In the genomic region with DNA sequence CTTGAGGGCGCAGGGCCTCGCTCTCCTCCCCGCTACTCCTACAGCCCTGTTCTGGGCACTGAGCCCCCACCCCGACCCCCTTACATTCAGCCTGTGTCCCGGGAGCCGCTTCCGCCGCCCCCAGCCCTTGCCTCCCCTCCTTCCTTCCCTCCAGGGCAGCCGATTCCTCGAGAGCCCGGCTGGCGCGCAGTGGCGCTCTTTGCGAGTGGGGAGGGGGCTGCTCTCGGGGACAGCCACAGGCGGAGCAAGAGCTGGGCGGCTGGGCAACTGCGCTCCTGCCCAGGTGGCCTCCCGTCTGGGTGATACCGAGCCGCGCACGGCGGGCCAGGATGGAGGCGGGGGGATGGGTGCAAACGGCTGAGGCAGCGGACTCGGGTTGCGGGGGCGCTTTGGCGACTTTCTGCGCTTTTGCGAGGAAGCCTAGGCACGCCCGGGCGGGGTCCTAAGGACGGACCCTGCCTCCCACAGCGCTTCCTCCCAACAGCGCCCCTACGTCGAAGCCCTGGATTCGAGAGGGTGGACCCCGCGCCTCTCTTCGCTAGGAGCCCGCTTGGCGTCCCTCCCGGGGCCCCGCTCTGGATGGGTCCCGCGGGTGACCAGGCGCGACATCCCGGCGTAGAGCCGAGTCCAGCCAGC, we compare ENCODE assay signal across 8 cellular contexts. TPM values are rescaled to one million over a fixed set of nuclear protein-coding genes. Genes with fewer than 3 reads are reported as not detected.
DNase-seq lines count a peak whose midpoint lies in the region; ATAC-seq and TF ChIP-seq lines count a peak whose summit lies in the region.

No MANE protein-coding gene starts in this region.

- H3K27me3 ChIP-seq in cardiac muscle cell (no peaks in the 10 kb centered on the region), rectal smooth muscle tissue (ENCODE audit: control insufficient read depth, insufficient read depth, low read length) (no peaks in the 10 kb centered on the region)

- no peak for ATAC-seq in HG02973 (IDR thresholded peaks at IDR 0.05; ENCODE audit: unreplicated experiment)
- ATAC-seq in GM18909 (IDR thresholded peaks at IDR 0.05; ENCODE audit: poor library complexity, unreplicated experiment) = no peak

- H3K9ac ChIP-seq in ES-I3 (ENCODE audit: low read depth, low read length) (peak overlapping the region; percentile 75), rectal smooth muscle tissue (ENCODE audit: low read length) (peak overlapping the region; percentile 21)

- H3K9me3 ChIP-seq in ES-I3 (ENCODE audit: control insufficient read depth, insufficient read depth, low read length) = no peaks in the 10 kb centered on the region
- H3K9me3 ChIP-seq in cardiac muscle cell (ENCODE audit: low read depth) = no peaks in the 10 kb centered on the region

- H3K27ac ChIP-seq in VCaP (peak overlapping the region; percentile 84), cardiac muscle cell (peak overlapping the region; percentile 93), rectal smooth muscle tissue (ENCODE audit: low read depth, low read length) (no peak overlapping the region)

- peaks cover 32% of the 10 kb centered on the region for H3K4me1 ChIP-seq in ES-I3 (ENCODE audit: insufficient read depth, low read length)
- peaks cover 60% of the 10 kb centered on the region for H3K4me1 ChIP-seq in cardiac muscle cell (ENCODE audit: low read depth)
- peaks cover 15% of the 10 kb centered on the region for H3K4me1 ChIP-seq in rectal smooth muscle tissue (ENCODE audit: control insufficient read depth, insufficient read depth, low read length)

- TF ChIP-seq CTCF in VCaP (conservative IDR thresholded peaks at IDR 0.05) = 0 out of 2 replicates have a peak, but pooled peaks have one; percentile 25
- TF ChIP-seq CTCF in cardiac muscle cell (IDR thresholded peaks at IDR 0.05; ENCODE audit: low read depth, low read length) = no peak
- no peak for TF ChIP-seq CTCF in GM13977 (IDR thresholded peaks at IDR 0.05; ENCODE audit: extremely low read depth, insufficient read depth, missing control alignments)

- H3K4me3 ChIP-seq in cardiac muscle cell (peak overlapping the region; percentile 84), rectal smooth muscle tissue (ENCODE audit: low read length) (peak overlapping the region; percentile 77)

- H3K36me3 ChIP-seq in ES-I3 (ENCODE audit: insufficient read depth, low read length) = no peaks in the 10 kb centered on the region
- H3K36me3 ChIP-seq in cardiac muscle cell = no peaks in the 10 kb centered on the region
- no peaks in the 10 kb centered on the region for H3K36me3 ChIP-seq in rectal smooth muscle tissue (ENCODE audit: control insufficient read depth, insufficient read depth, low read length)

- in situ Hi-C loops in GM13977 (cut with MboI; ENCODE audit: low pct_unique_long_range_greater_than_20kb, low sequenced_read_pairs, unreplicated experiment) = no loop called here

- peak in 1 of 2 donors; percentile 54 for DNase-seq in cardiac muscle cell (ENCODE audit: low read depth in 1 of 2, low spot score in 1 of 2)
- DNase-seq in RKO (ENCODE audit: low spot score) = no peak
- DNase-seq in GM13977 (ENCODE audit: low spot score) = no peak

RNA-seq across cellular contexts. Expression of a gene that starts 1.3 kb away (rescaled TPM):
- total RNA-seq in cardiac muscle cell = 391 and 473 TPM in 2 replicates
- polyA plus RNA-seq in cardiac muscle cell = 317 and 388 TPM in 2 replicates

RNA-seq across cellular contexts. Expression of a gene that starts 25.6 kb away (rescaled TPM):
- 41.4 and 48.3 TPM in 2 replicates for total RNA-seq in cardiac muscle cell
- polyA plus RNA-seq in cardiac muscle cell = 40.2 and 60.8 TPM in 2 replicates

RNA-seq across cellular contexts. Expression of a gene that starts 26.4 kb away (rescaled TPM):
- 11.6 and 12.4 TPM in 2 replicates for total RNA-seq in cardiac muscle cell
- 12.3 and 13.3 TPM in 2 replicates for polyA plus RNA-seq in cardiac muscle cell

RNA-seq across cellular contexts. Expression of a gene that starts 55.9 kb away (rescaled TPM):
- total RNA-seq in cardiac muscle cell = not detected in 2 replicates
- polyA plus RNA-seq in cardiac muscle cell = not detected in 2 replicates
